Comparison of ENCODE assay signal across 6 cellular contexts in the genomic region with DNA sequence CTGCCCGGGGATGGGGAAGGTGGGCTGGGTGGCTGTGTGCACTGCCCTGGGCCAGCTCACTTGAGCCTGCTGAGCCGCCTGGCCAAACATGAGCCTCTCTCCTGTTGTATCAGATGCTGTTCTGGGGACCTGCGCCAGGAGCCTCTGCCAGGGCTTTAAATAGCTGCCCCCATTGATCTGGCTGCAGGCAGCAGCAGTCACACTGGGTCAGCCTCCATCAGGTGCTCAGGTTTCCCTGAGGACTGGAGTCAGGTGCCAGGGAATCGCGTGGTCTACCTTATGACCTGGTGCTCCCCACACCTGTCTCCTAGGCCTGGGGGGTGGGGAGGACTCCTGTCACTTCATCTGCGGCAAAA. TPM values are rescaled to one million over a fixed set of nuclear protein-coding genes. Genes with fewer than 3 reads are reported as not detected.
DNase-seq lines count a peak whose midpoint lies in the region; ATAC-seq and TF ChIP-seq lines count a peak whose summit lies in the region.

No MANE protein-coding gene starts in this region.

- no peak for ATAC-seq in activated naive CD8-positive, alpha-beta T cell treated with anti-CD3 and anti-CD28 coated beads, Interleukin-2, amount 10 ng/mL, durations not matched to agents 7 days and 5 days (ENCODE audit: low read depth)
- ATAC-seq in GM21737 (IDR thresholded peaks at IDR 0.05; ENCODE audit: unreplicated experiment), result no peak
- ATAC-seq in GM18511 (IDR thresholded peaks at IDR 0.05; ENCODE audit: unreplicated experiment), result no peak

- H3K9me3 Mint-ChIP-seq in activated naive CD8-positive, alpha-beta T cell treated with anti-CD3 and anti-CD28 coated beads, Interleukin-2, amount 10 ng/mL, durations not matched to agents 7 days and 5 days, result no peaks in the 10 kb centered on the region

- peaks cover 62% of the 10 kb centered on the region for H3K4me1 Mint-ChIP-seq in activated naive CD8-positive, alpha-beta T cell treated with anti-CD3 and anti-CD28 coated beads, Interleukin-2, amount 10 ng/mL, durations not matched to agents 7 days and 5 days

- peak overlapping the region; percentile 84 for H3K4me3 Mint-ChIP-seq in activated naive CD8-positive, alpha-beta T cell treated with anti-CD3 and anti-CD28 coated beads, Interleukin-2, amount 10 ng/mL, durations not matched to agents 7 days and 5 days

- H3K27ac ChIP-seq in mucosa of rectum (ENCODE audit: low read depth in 2 of 2, low read length in 2 of 2), result peak overlapping the region; percentile 70 to 79

- no peaks in the 10 kb centered on the region for H3K27me3 ChIP-seq in mucosa of rectum (ENCODE audit: control insufficient read depth in 2 of 2, insufficient read depth in 2 of 2, low read length in 2 of 2)

- peak overlapping the region; percentile 57 for H3K4me3 ChIP-seq in HFF-Myc (replicated peaks; ENCODE audit: low read depth, low read length)
- H3K4me3 ChIP-seq in mucosa of rectum (ENCODE audit: low read length in 2 of 2), result peak overlapping the region in 1 of 2 donors; percentile 73

- peak overlapping the region; percentile 91 for H3K27ac Mint-ChIP-seq in activated naive CD8-positive, alpha-beta T cell treated with anti-CD3 and anti-CD28 coated beads, Interleukin-2, amount 10 ng/mL, durations not matched to agents 7 days and 5 days

- no peak for TF ChIP-seq CTCF in HFF-Myc (IDR thresholded peaks at IDR 0.05; ENCODE audit: low read depth, low read length, missing control alignments)

- peaks cover 2% of the 10 kb centered on the region for H3K27me3 Mint-ChIP-seq in activated naive CD8-positive, alpha-beta T cell treated with anti-CD3 and anti-CD28 coated beads, Interleukin-2, amount 10 ng/mL, durations not matched to agents 7 days and 5 days

- no peak for DNase-seq in HFF-Myc (ENCODE audit: extremely low read depth, low read depth)
- no peak for DNase-seq in activated naive CD8-positive, alpha-beta T cell treated with anti-CD3 and anti-CD28 coated beads, Interleukin-2, amount 10 ng/mL, durations not matched to agents 7 days and 5 days
- DNase-seq in activated CD4-positive, alpha-beta T cell treated with anti-CD3 and anti-CD28 coated beads for 48 hours, result no peak

- H3K36me3 Mint-ChIP-seq in activated naive CD8-positive, alpha-beta T cell treated with anti-CD3 and anti-CD28 coated beads, Interleukin-2, amount 10 ng/mL, durations not matched to agents 7 days and 5 days, result peaks cover 40% of the 10 kb centered on the region

- POLR2A ChIA-PET in activated naive CD8-positive, alpha-beta T cell treated with anti-CD3 and anti-CD28 coated beads, Interleukin-2, amount 10 ng/mL, durations not matched to agents 7 days and 5 days (lab: Charles Lee), result interaction anchor here (0.9 to 3.1 kb wide), 8 partner anchors 10 to 127 kb away, joined by 3 to 37 read pairs (median 7); a partner anchor contains a TSS

- H3K9ac ChIP-seq in mucosa of rectum (ENCODE audit: low read depth in 1 of 2, low read length in 2 of 2), result peak overlapping the region in 1 of 2 donors; percentile 19

- H3K4me1 ChIP-seq in mucosa of rectum (ENCODE audit: control insufficient read depth in 2 of 2, insufficient read depth in 2 of 2, low read length in 2 of 2), result peaks cover 12 to 14% of the 10 kb centered on the region in 2 donors

- H3K9me3 ChIP-seq in mucosa of rectum (ENCODE audit: control insufficient read depth in 2 of 2, low read length in 2 of 2), result no peaks in the 10 kb centered on the region

- peaks cover 13 to 30% of the 10 kb centered on the region in 2 donors for H3K36me3 ChIP-seq in mucosa of rectum (ENCODE audit: control insufficient read depth in 2 of 2, insufficient read depth in 2 of 2, low read length in 2 of 2)

RNA-seq across cellular contexts. Expression of a gene that starts 0.7 kb away (rescaled TPM):
- total RNA-seq in activated naive CD8-positive, alpha-beta T cell treated with anti-CD3 and anti-CD28 coated beads, Interleukin-2, amount 10 ng/mL, durations not matched to agents 7 days and 5 days, result 10 to 100 TPM; 48.6 to 55.6 TPM

RNA-seq across cellular contexts. Expression of a gene that starts 5.8 kb away (rescaled TPM):
- total RNA-seq in activated naive CD8-positive, alpha-beta T cell treated with anti-CD3 and anti-CD28 coated beads, Interleukin-2, amount 10 ng/mL, durations not matched to agents 7 days and 5 days, result 1 to 10 TPM; 4.9 to 6.0 TPM

RNA-seq across cellular contexts. Expression of a gene that starts 9.2 kb away (rescaled TPM):
- under 1 TPM; 0.17 to 0.22 TPM for total RNA-seq in activated naive CD8-positive, alpha-beta T cell treated with anti-CD3 and anti-CD28 coated beads, Interleukin-2, amount 10 ng/mL, durations not matched to agents 7 days and 5 days

RNA-seq across cellular contexts. Expression of a gene that starts 20.2 kb away (rescaled TPM):
- 10 to 100 TPM; 62.5 to 68.8 TPM for total RNA-seq in activated naive CD8-positive, alpha-beta T cell treated with anti-CD3 and anti-CD28 coated beads, Interleukin-2, amount 10 ng/mL, durations not matched to agents 7 days and 5 days

RNA-seq across cellular contexts. Expression of a gene that starts 22.5 kb away (rescaled TPM):
- total RNA-seq in activated naive CD8-positive, alpha-beta T cell treated with anti-CD3 and anti-CD28 coated beads, Interleukin-2, amount 10 ng/mL, durations not matched to agents 7 days and 5 days, result 10 to 100 TPM; 15.7 to 16.5 TPM
